16 cellular contexts compared by ENCODE assay signal in the genomic region with DNA sequence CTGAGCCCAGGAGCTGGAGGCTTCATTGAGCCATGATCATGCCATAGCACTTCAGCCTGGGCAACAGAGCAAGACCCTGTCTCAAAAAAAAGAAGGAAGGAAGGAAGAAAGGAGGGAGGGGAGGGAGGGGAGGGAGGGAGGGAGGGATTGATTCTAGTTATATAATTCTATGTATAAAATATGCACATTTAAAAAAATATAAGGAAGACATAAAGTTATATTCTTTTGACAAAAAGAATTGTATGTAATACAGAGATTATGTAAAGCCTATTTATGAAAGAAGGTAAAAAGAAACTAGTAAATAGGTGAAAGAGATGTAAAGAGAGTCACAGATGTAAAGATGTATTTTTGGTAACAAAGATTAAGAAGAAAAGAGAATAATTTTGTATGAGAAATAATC. TPM values are rescaled to one million over a fixed set of nuclear protein-coding genes. Genes with fewer than 3 reads are reported as not detected.
DNase-seq lines count a peak whose midpoint lies in the region; TF ChIP-seq lines count a peak whose summit lies in the region.
"Had no signal": no experiment of that assay in that cellular context is flagged by ENCODE, and none has a peak within 500 bp of the region (broad histone marks: within the 10 kb centered on the region; RNA-seq: fewer than 3 reads in every experiment).

No MANE protein-coding gene starts in this region.

- H3K4me1 Mint-ChIP-seq in activated naive CD4-positive, alpha-beta T cell treated with anti-CD3 and anti-CD28 coated beads, Interleukin-2, amount 50 U/mL, for 24 hours = peaks cover 70% of the 10 kb centered on the region
- peaks cover 57% of the 10 kb centered on the region for H3K4me1 Mint-ChIP-seq in activated CD4-positive, alpha-beta memory T cell treated with anti-CD3 and anti-CD28 coated beads, Interleukin-2, amount 10 ng/mL, durations not matched to agents 7 days and 5 days

- POLR2A ChIA-PET in RWPE1 (lab: Yijun Ruan, JAX; ENCODE audit: low non-redundant PET) = no interaction called here
- POLR2A ChIA-PET in activated CD4-positive, alpha-beta memory T cell treated with anti-CD3 and anti-CD28 coated beads, Interleukin-2, amount 10 ng/mL, durations not matched to agents 7 days and 5 days (lab: Charles Lee) = interaction anchor here (1.7 to 9.3 kb wide), 3 partner anchors 10 to 16 kb away, joined by 5 to 210 read pairs (median 90); a partner anchor contains a TSS

- TF ChIP-seq CTCF in RWPE1 (conservative IDR thresholded peaks at IDR 0.05; ENCODE audit: low read depth) = no peak

- H3K27ac Mint-ChIP-seq in activated naive CD4-positive, alpha-beta T cell treated with anti-CD3 and anti-CD28 coated beads, Interleukin-2, amount 50 U/mL, for 24 hours = peak overlapping the region; percentile 71
- H3K27ac Mint-ChIP-seq in activated CD4-positive, alpha-beta memory T cell treated with anti-CD3 and anti-CD28 coated beads, Interleukin-2, amount 10 ng/mL, durations not matched to agents 7 days and 5 days = peak overlapping the region; percentile 33
- H3K27ac Mint-ChIP-seq: B cell; CD8-positive, alpha-beta T cell had no signal

- CTCF ChIA-PET in RWPE1 (lab: Yijun Ruan, JAX) = no interaction called here
- CTCF ChIA-PET in activated CD4-positive, alpha-beta memory T cell treated with anti-CD3 and anti-CD28 coated beads, Interleukin-2, amount 10 ng/mL, durations not matched to agents 7 days and 5 days (lab: Charles Lee) = interaction anchor here (0.9 to 4.5 kb wide), 2 partner anchors 17 to 42 kb away, joined by 4 to 98 read pairs; a partner anchor contains a TSS

- no peaks in the 10 kb centered on the region for H3K9me3 Mint-ChIP-seq in activated naive CD4-positive, alpha-beta T cell treated with anti-CD3 and anti-CD28 coated beads, Interleukin-2, amount 50 U/mL, for 24 hours
- no peaks in the 10 kb centered on the region for H3K9me3 Mint-ChIP-seq in activated CD4-positive, alpha-beta memory T cell treated with anti-CD3 and anti-CD28 coated beads, Interleukin-2, amount 10 ng/mL, durations not matched to agents 7 days and 5 days
- H3K9me3 Mint-ChIP-seq: CD8-positive, alpha-beta T cell had no signal

- no peak overlapping the region for H3K4me3 Mint-ChIP-seq in activated naive CD4-positive, alpha-beta T cell treated with anti-CD3 and anti-CD28 coated beads, Interleukin-2, amount 50 U/mL, for 24 hours
- H3K4me3 Mint-ChIP-seq in activated CD4-positive, alpha-beta memory T cell treated with anti-CD3 and anti-CD28 coated beads, Interleukin-2, amount 10 ng/mL, durations not matched to agents 7 days and 5 days = no peak overlapping the region
- H3K4me3 Mint-ChIP-seq: B cell; CD8-positive, alpha-beta T cell had no signal

- H3K27ac ChIP-seq in RWPE1 (peak overlapping the region; percentile 57; the same call in 1 of the 2 replicates), epithelial cell of prostate (peak overlapping the region; percentile 95)
- H3K27ac ChIP-seq: HL-60, KMS-11 had no signal

- no peak for DNase-seq in activated naive CD4-positive, alpha-beta T cell treated with Interleukin-2 at 50 U/mL for 16 hours
- no peak for DNase-seq in RWPE1 (ENCODE audit: low spot score)
- DNase-seq in activated CD4-positive, alpha-beta memory T cell treated with anti-CD3 and anti-CD28 coated beads, Interleukin-2, amount 10 ng/mL, durations not matched to agents 7 days and 5 days = no peak
- DNase-seq in epithelial cell of prostate (ENCODE audit: low read depth, low spot score) = no peak
- DNase-seq in midbrain (lab: John Stamatoyannopoulos, UW) = no peak
- no peak for DNase-seq in stimulated activated CD4-positive, alpha-beta T cell treated with anti-CD3 and anti-CD28 coated beads, Interleukin-15, amount 100 ng/mL, for 24 hours
- no peak for DNase-seq in NAMALWA (ENCODE audit: low spot score)
- DNase-seq: CD8-positive, alpha-beta T cell; NCI-H1092 treated with DMSO at 0.1 percent for 48 hours; NCI-H1694 treated with DMSO at 0.1 percent for 48 hours; NCI-H69; NK-92 treated with Interleukin-12 subunit alpha and Interleukin-12 subunit beta, amount 100 ng/mL, for 24 hours had no signal

- no peaks in the 10 kb centered on the region for H3K27me3 Mint-ChIP-seq in activated naive CD4-positive, alpha-beta T cell treated with anti-CD3 and anti-CD28 coated beads, Interleukin-2, amount 50 U/mL, for 24 hours
- H3K27me3 Mint-ChIP-seq in activated CD4-positive, alpha-beta memory T cell treated with anti-CD3 and anti-CD28 coated beads, Interleukin-2, amount 10 ng/mL, durations not matched to agents 7 days and 5 days = no peaks in the 10 kb centered on the region
- H3K27me3 Mint-ChIP-seq: B cell had no signal

- no peaks in the 10 kb centered on the region for H3K36me3 Mint-ChIP-seq in activated naive CD4-positive, alpha-beta T cell treated with anti-CD3 and anti-CD28 coated beads, Interleukin-2, amount 50 U/mL, for 24 hours
- peaks cover 8% of the 10 kb centered on the region for H3K36me3 Mint-ChIP-seq in activated CD4-positive, alpha-beta memory T cell treated with anti-CD3 and anti-CD28 coated beads, Interleukin-2, amount 10 ng/mL, durations not matched to agents 7 days and 5 days (ENCODE audit: low read depth)

RNA-seq across cellular contexts. Expression of a gene that starts 17.6 kb away (rescaled TPM):
- total RNA-seq in activated CD4-positive, alpha-beta memory T cell treated with anti-CD3 and anti-CD28 coated beads, Interleukin-2, amount 10 ng/mL, durations not matched to agents 7 days and 5 days = 1,000 to 10,000 TPM; 5,686 to 5,768 TPM

RNA-seq across cellular contexts. Expression of a gene that starts 42.1 kb away (rescaled TPM):
- 10 to 100 TPM; 35.9 to 38.3 TPM for total RNA-seq in activated CD4-positive, alpha-beta memory T cell treated with anti-CD3 and anti-CD28 coated beads, Interleukin-2, amount 10 ng/mL, durations not matched to agents 7 days and 5 days

RNA-seq across cellular contexts. Expression of a gene that starts 48.0 kb away (rescaled TPM):
- total RNA-seq in activated CD4-positive, alpha-beta memory T cell treated with anti-CD3 and anti-CD28 coated beads, Interleukin-2, amount 10 ng/mL, durations not matched to agents 7 days and 5 days = 10 to 100 TPM; 87.0 to 92.9 TPM
